Comparison of ENCODE assay signal across 16 cellular contexts in genomic region chr13:67076378-67076777, GRCh38.
"Had no signal": no experiment of that assay in that cellular context is flagged by ENCODE, and none has a peak within 500 bp of the region (broad histone marks: within the 10 kb centered on the region; RNA-seq: fewer than 3 reads in every experiment).

No MANE protein-coding gene starts in this region.

- H3K4me1 ChIP-seq: gastrocnemius medialis, prostate gland, sigmoid colon had no signal

- H3K9me3 Mint-ChIP-seq: activated T-cell treated with anti-CD3 and anti-CD28 coated beads, Interleukin-2, amount 50 U/mL, for 4 hours; stimulated activated naive CD8-positive, alpha-beta T cell treated with anti-CD3 and anti-CD28 coated beads, Interleukin-15, amount 100 ng/mL, for 72 hours had no signal

- H3K4me3 ChIP-seq: gastrocnemius medialis, prostate gland, sigmoid colon, thoracic aorta had no signal

- H3K4me3 Mint-ChIP-seq: activated CD4-positive, alpha-beta memory T cell treated with anti-CD3 and anti-CD28 coated beads for 36 hours; activated naive CD8-positive, alpha-beta T cell; activated T-cell treated with anti-CD3 and anti-CD28 coated beads, Interleukin-2, amount 50 U/mL, for 4 hours; naive thymus-derived CD4-positive, alpha-beta T cell; stimulated activated naive CD8-positive, alpha-beta T cell treated with anti-CD3 and anti-CD28 coated beads, Interleukin-15, amount 100 ng/mL, for 72 hours had no signal

- H3K27me3 ChIP-seq: gastrocnemius medialis, neutrophil, sigmoid colon had no signal

- ATAC-seq: activated T-cell treated with anti-CD3 and anti-CD28 coated beads, Interleukin-2, amount 50 U/mL, for 4 hours; gastrocnemius medialis; left colon; naive thymus-derived CD4-positive, alpha-beta T cell; stimulated activated naive CD8-positive, alpha-beta T cell treated with anti-CD3 and anti-CD28 coated beads, Interleukin-15, amount 100 ng/mL, for 72 hours had no signal

- H3K36me3 ChIP-seq: gastrocnemius medialis, neutrophil, prostate gland, sigmoid colon, thoracic aorta had no signal

- H3K27ac Mint-ChIP-seq: activated CD4-positive, alpha-beta memory T cell treated with anti-CD3 and anti-CD28 coated beads for 36 hours; activated naive CD8-positive, alpha-beta T cell; naive thymus-derived CD4-positive, alpha-beta T cell; stimulated activated naive CD8-positive, alpha-beta T cell treated with anti-CD3 and anti-CD28 coated beads, Interleukin-15, amount 100 ng/mL, for 72 hours had no signal

- H3K27me3 Mint-ChIP-seq: activated CD4-positive, alpha-beta memory T cell treated with anti-CD3 and anti-CD28 coated beads for 36 hours; activated naive CD8-positive, alpha-beta T cell; naive thymus-derived CD4-positive, alpha-beta T cell; stimulated activated naive CD8-positive, alpha-beta T cell treated with anti-CD3 and anti-CD28 coated beads, Interleukin-15, amount 100 ng/mL, for 72 hours had no signal

- H3K27ac ChIP-seq: gastrocnemius medialis, neutrophil, prostate gland, sigmoid colon, thoracic aorta, VCaP had no signal

- H3K9me3 ChIP-seq: gastrocnemius medialis, neutrophil, prostate gland, sigmoid colon, thoracic aorta had no signal

- H3K4me1 Mint-ChIP-seq: naive thymus-derived CD4-positive, alpha-beta T cell; stimulated activated naive CD8-positive, alpha-beta T cell treated with anti-CD3 and anti-CD28 coated beads, Interleukin-15, amount 100 ng/mL, for 72 hours had no signal

- DNase-seq: activated CD4-positive, alpha-beta memory T cell treated with anti-CD3 and anti-CD28 coated beads for 36 hours; activated effector memory CD4-positive, alpha-beta T cell treated with anti-CD3 and anti-CD28 coated beads, Interleukin-2, amount 50 U/mL, for 16 hours; activated T-cell treated with anti-CD3 and anti-CD28 coated beads, Interleukin-2, amount 50 U/mL, for 4 hours; gastrocnemius medialis; hypothalamus; left colon; naive thymus-derived CD4-positive, alpha-beta T cell; sigmoid colon; stimulated activated CD4-positive, alpha-beta T cell treated with anti-CD3 and anti-CD28 coated beads, Interleukin-15, amount 100 ng/mL, for 24 hours; stimulated activated CD4-positive, alpha-beta T cell treated with anti-CD3 and anti-CD28 coated beads, Interleukin-4, amount 100 ng/mL, for 24 hours; stimulated activated naive CD8-positive, alpha-beta T cell treated with anti-CD3 and anti-CD28 coated beads, Interleukin-15, amount 100 ng/mL, for 72 hours had no signal

- H3K36me3 Mint-ChIP-seq: activated CD4-positive, alpha-beta memory T cell treated with anti-CD3 and anti-CD28 coated beads for 36 hours; activated naive CD8-positive, alpha-beta T cell; naive thymus-derived CD4-positive, alpha-beta T cell had no signal
